In genomic region chr6:92688328-92688727, GRCh38 we compare ENCODE assay signal across 26 cellular contexts.
DNase-seq lines count a peak whose midpoint lies in the region; ATAC-seq and TF ChIP-seq lines count a peak whose summit lies in the region.
"Had no signal": no experiment of that assay in that cellular context is flagged by ENCODE, and none has a peak within 500 bp of the region (broad histone marks: within the 10 kb centered on the region; RNA-seq: fewer than 3 reads in every experiment).

No MANE protein-coding gene starts in this region.

- peaks cover 70% of the 10 kb centered on the region for H3K4me1 ChIP-seq in BLaER1
- H3K4me1 ChIP-seq in SK-N-SH (ENCODE audit: control insufficient read depth in 1 of 2, insufficient read depth in 2 of 2, low read depth in 1 of 2, low read length in 1 of 2) = no peaks in the 10 kb centered on the region
- H3K4me1 ChIP-seq: psoas muscle, vagina had no signal

- H3K4me2 ChIP-seq in BLaER1 (peak overlapping the region; percentile 60), SK-N-SH (no peak overlapping the region)
- H3K4me2 ChIP-seq: GM23338 had no signal

- H3K79me2 ChIP-seq in SK-N-SH (ENCODE audit: insufficient read depth) = no peaks in the 10 kb centered on the region

- DNase-seq in NB4 (ENCODE audit: low read depth) (peak; percentile 52), amniotic epithelial cell (ENCODE audit: low read depth) (peak; percentile 6), NCI-H1930 (lab: John Stamatoyannopoulos, UW) (no peak), SK-N-SH (no peak)
- DNase-seq: activated B cell treated with CpG ODN at 0.5 μM for 24 hours; activated CD4-positive, alpha-beta T cell treated with anti-CD3 and anti-CD28 coated beads, Interleukin-2, amount 50 U/mL, for 4 hours; activated CD8-positive, alpha-beta memory T cell treated with anti-CD3 and anti-CD28 coated beads, Interleukin-2, amount 50 U/mL, for 4 hours; activated naive CD8-positive, alpha-beta T cell treated with anti-CD3 and anti-CD28 coated beads, Interleukin-2, amount 10 ng/mL, durations not matched to agents 7 days and 5 days; CD4-positive, CD25-positive, alpha-beta regulatory T cell; cerebellar nuclear complex; endodermal cell; NCI-H146; NCI-H2171 treated with DMSO at 0.1 percent for 48 hours; NCI-H526 treated with DMSO at 0.1 percent for 48 hours; psoas muscle; stimulated activated CD4-positive, alpha-beta T cell treated with anti-CD3 and anti-CD28 coated beads, Interleukin-1b, Interleukin-23, amount 100 ng/mL, for 48 hours had no signal

- no peak for TF ChIP-seq RAD21 in SK-N-SH (IDR thresholded peaks at IDR 0.05; ENCODE audit: low read length)

- H4K20me1 ChIP-seq in BLaER1 (no peaks in the 10 kb centered on the region), SK-N-SH (ENCODE audit: insufficient read depth) (no peaks in the 10 kb centered on the region)

- ATAC-seq in GM18858 (IDR thresholded peaks at IDR 0.05; ENCODE audit: unreplicated experiment) = peak; percentile 45
- ATAC-seq in HG03354 (IDR thresholded peaks at IDR 0.05; ENCODE audit: poor library complexity, severe bottlenecking, unreplicated experiment) = no peak
- no peak for ATAC-seq in HG03159 (IDR thresholded peaks at IDR 0.05; ENCODE audit: unreplicated experiment)
- ATAC-seq: GM23338; Panc1; psoas muscle; stimulated activated effector memory CD8-positive, alpha-beta T cell treated with anti-CD3 and anti-CD28 coated beads, Interleukin-12 subunit alpha, Interleukin-12 subunit beta, amount 100 ng/mL, for 72 hours had no signal

- H3F3A ChIP-seq in SK-N-SH (replicated peaks; ENCODE audit: insufficient read depth) = no peaks in the 10 kb centered on the region

- no peak overlapping the region for H3K9ac ChIP-seq in BLaER1
- H3K9ac ChIP-seq in SK-N-SH = no peak overlapping the region

- WGBS in SK-N-SH (ENCODE audit: low lambda C conversion rate) = 4% methylated on average over 2 of the region's 2 CpGs

- POLR2A ChIA-PET in SK-N-SH (lab: Yijun Ruan, JAX) = no interaction called here

- peak overlapping the region; percentile 72 for H3K27ac ChIP-seq in BLaER1
- H3K27ac ChIP-seq in SK-N-SH (ENCODE audit: low read depth in 2 of 2, low read length in 1 of 2) = no peak overlapping the region
- H3K27ac ChIP-seq: psoas muscle, SK-N-MC, skin epidermis, vagina had no signal

- H3K4me3 ChIP-seq in BLaER1 (0 out of 2 replicates have a peak overlapping the region, but pooled peaks have one; percentile 15), NB4 (ENCODE audit: low read depth, low read length) (no peak overlapping the region), SK-N-SH (ENCODE audit: low read depth in 2 of 2, low read length in 1 of 2) (no peak overlapping the region)
- H3K4me3 ChIP-seq: GM23338, psoas muscle, SK-N-MC, skin epidermis, vagina had no signal

- H3K36me3 ChIP-seq in BLaER1 (no peaks in the 10 kb centered on the region; the same call in 1 of the 2 replicates), SK-N-SH (replicated peaks in 1 of 2; ENCODE audit: control insufficient read depth in 1 of 2, insufficient read depth in 2 of 2, low read length in 1 of 2) (no peaks in the 10 kb centered on the region)
- H3K36me3 ChIP-seq: vagina had no signal

- H3K9me2 ChIP-seq in SK-N-SH = no peaks in the 10 kb centered on the region

- no peak for TF ChIP-seq EP300 in SK-N-SH (IDR thresholded peaks at IDR 0.05; ENCODE audit: borderline replicate concordance in 1 of 2, low read depth in 1 of 2, low read length in 1 of 2)

- no peak for TF ChIP-seq POLR2A in NB4 (IDR thresholded peaks at IDR 0.05; ENCODE audit: extremely low read depth, insufficient read length)

- H3K27me3 ChIP-seq in BLaER1 (no peaks in the 10 kb centered on the region), SK-N-SH (ENCODE audit: insufficient read depth) (no peaks in the 10 kb centered on the region)
- H3K27me3 ChIP-seq: vagina had no signal

- no peak overlapping the region for H2AFZ ChIP-seq in SK-N-SH (ENCODE audit: low read depth)
- H2AFZ ChIP-seq: GM23338 had no signal

- TF ChIP-seq CTCF in NB4 (IDR thresholded peaks at IDR 0.05; ENCODE audit: low read depth, low read length) = no peak
- no peak for TF ChIP-seq CTCF in SK-N-SH (IDR thresholded peaks at IDR 0.05)

- H3K9me3 ChIP-seq in BLaER1 (no peaks in the 10 kb centered on the region; the same call in 1 of the 2 replicates), SK-N-SH (no peaks in the 10 kb centered on the region)
- H3K9me3 ChIP-seq: psoas muscle, vagina had no signal

- CTCF ChIA-PET in SK-N-SH (lab: Yijun Ruan, JAX) = no interaction called here

TF ChIP-seq in SK-N-SH, 30 proteins besides CTCF, POLR2A, EP300 and RAD21:
- TF ChIP-seq, protein P1, sequence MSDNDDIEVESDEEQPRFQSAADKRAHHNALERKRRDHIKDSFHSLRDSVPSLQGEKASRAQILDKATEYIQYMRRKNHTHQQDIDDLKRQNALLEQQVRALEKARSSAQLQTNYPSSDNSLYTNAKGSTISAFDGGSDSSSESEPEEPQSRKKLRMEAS (IDR thresholded peaks at IDR 0.05; ENCODE audit: low read depth) = no peak
- no peak for TF ChIP-seq NFIC (IDR thresholded peaks at IDR 0.05; ENCODE audit: borderline replicate concordance)
- TF ChIP-seq POLR2AphosphoS5 (IDR thresholded peaks at IDR 0.05; ENCODE audit: low read depth, low read length) = no peak
- no peak for TF ChIP-seq RCOR1 (IDR thresholded peaks at IDR 0.05; ENCODE audit: low read length)
- no peak for TF ChIP-seq RXRA (IDR thresholded peaks at IDR 0.05; ENCODE audit: borderline replicate concordance, low read depth)
- TF ChIP-seq JUND (IDR thresholded peaks at IDR 0.05) = no peak
- TF ChIP-seq, protein P2, sequence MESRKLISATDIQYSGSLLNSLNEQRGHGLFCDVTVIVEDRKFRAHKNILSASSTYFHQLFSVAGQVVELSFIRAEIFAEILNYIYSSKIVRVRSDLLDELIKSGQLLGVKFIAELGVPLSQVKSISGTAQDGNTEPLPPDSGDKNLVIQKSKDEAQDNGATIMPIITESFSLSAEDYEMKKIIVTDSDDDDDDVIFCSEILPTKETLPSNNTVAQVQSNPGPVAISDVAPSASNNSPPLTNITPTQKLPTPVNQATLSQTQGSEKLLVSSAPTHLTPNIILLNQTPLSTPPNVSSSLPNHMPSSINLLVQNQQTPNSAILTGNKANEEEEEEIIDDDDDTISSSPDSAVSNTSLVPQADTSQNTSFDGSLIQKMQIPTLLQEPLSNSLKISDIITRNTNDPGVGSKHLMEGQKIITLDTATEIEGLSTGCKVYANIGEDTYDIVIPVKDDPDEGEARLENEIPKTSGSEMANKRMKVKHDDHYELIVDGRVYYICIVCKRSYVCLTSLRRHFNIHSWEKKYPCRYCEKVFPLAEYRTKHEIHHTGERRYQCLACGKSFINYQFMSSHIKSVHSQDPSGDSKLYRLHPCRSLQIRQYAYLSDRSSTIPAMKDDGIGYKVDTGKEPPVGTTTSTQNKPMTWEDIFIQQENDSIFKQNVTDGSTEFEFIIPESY (IDR thresholded peaks at IDR 0.05; ENCODE audit: borderline replicate concordance, low read depth) = no peak
- no peak for TF ChIP-seq CHD2 (IDR thresholded peaks at IDR 0.05; ENCODE audit: low read length, partially characterized antibody)
- TF ChIP-seq TCF12 (IDR thresholded peaks at IDR 0.05) = no peak
- no peak for TF ChIP-seq NRF1 (IDR thresholded peaks at IDR 0.05; ENCODE audit: low read depth, low read length)
- TF ChIP-seq USF2 (IDR thresholded peaks at IDR 0.05; ENCODE audit: borderline replicate concordance, low read depth, low read length) = no peak
- TF ChIP-seq TAF1 (IDR thresholded peaks at IDR 0.05; ENCODE audit: borderline replicate concordance, low read depth, low read length) = no peak
- TF ChIP-seq ELF1 (IDR thresholded peaks at IDR 0.05) = no peak
- TF ChIP-seq YY1 (IDR thresholded peaks at IDR 0.05; ENCODE audit: low read depth) = no peak
- no peak for TF ChIP-seq MEF2A (IDR thresholded peaks at IDR 0.05; ENCODE audit: borderline replicate concordance, low read depth)
- no peak for TF ChIP-seq MXI1 (IDR thresholded peaks at IDR 0.05; ENCODE audit: low read depth, low read length)
- TF ChIP-seq EZH2phosphoT487 (IDR thresholded peaks at IDR 0.05; ENCODE audit: borderline replicate concordance, low read depth) = no peak
- TF ChIP-seq FOSL2 (IDR thresholded peaks at IDR 0.05; ENCODE audit: borderline replicate concordance, low read depth) = no peak

Comparison
In these comparisons a context has a peak if more than half of its experiments do, and no peak if none do; other contexts are left out.
1. DNase-seq: peak in NB4 (single experiment) and amniotic epithelial cell (single experiment); none in NCI-H1930 (0 of 2) and SK-N-SH (single experiment).